Comparison of ENCODE assay signal across 22 cellular contexts in the genomic region with DNA sequence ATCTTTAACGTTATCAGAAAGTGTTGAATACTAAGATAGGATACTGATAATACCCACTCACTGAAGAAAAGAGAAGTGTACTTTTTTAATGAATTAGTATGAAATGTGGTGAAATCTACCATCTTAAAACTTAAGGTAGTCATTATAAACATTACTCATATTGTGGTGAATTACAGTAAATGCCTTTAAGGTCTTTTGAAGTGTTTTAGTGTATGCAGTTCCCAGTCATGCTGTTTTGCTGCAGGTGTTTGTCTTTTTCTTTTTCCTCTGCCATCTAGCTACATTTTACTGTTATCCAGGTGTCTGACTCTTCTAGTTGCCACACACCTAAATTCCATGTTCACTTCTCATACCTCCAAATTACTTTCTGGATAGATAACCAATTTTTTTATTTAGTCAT.
DNase-seq lines count a peak whose midpoint lies in the region; ATAC-seq, FAIRE-seq and TF ChIP-seq lines count a peak whose summit lies in the region.
"Had no signal": no experiment of that assay in that cellular context is flagged by ENCODE, and none has a peak within 500 bp of the region (broad histone marks: within the 10 kb centered on the region; RNA-seq: fewer than 3 reads in every experiment).

No MANE protein-coding gene starts in this region.

- TF ChIP-seq CTCF in nephron progenitor cell (IDR thresholded peaks at IDR 0.05) (no peak), upper lobe of right lung (IDR thresholded peaks at IDR 0.05) (no peak)

- no peaks in the 10 kb centered on the region for H3K27me3 ChIP-seq in upper lobe of right lung
- H3K27me3 ChIP-seq in small intestine (ENCODE audit: control insufficient read depth in 2 of 2, insufficient read depth in 2 of 2, low read length in 2 of 2): no peaks in the 10 kb centered on the region

- H3K9me3 ChIP-seq in T-helper 17 cell (ENCODE audit: control insufficient read depth, low read length, poor library complexity, severe bottlenecking) (no peaks in the 10 kb centered on the region), upper lobe of right lung (no peaks in the 10 kb centered on the region), small intestine (ENCODE audit: control insufficient read depth, low read depth) (no peaks in the 10 kb centered on the region)

- H3K27ac ChIP-seq in upper lobe of right lung: no peak overlapping the region
- H3K27ac ChIP-seq in small intestine (ENCODE audit: low read depth in 1 of 2, low read length in 1 of 2): no peak overlapping the region
- H3K27ac ChIP-seq: HL-60, PC-9, RWPE1 had no signal

- H3K4me3 ChIP-seq in upper lobe of right lung (no peak overlapping the region), small intestine (ENCODE audit: low read depth in 1 of 2, low read length in 2 of 2) (no peak overlapping the region)
- H3K4me3 ChIP-seq: PC-9 had no signal

- H3K36me3 ChIP-seq in upper lobe of right lung (peaks cover 63% of the 10 kb centered on the region), small intestine (ENCODE audit: control insufficient read depth in 2 of 2, insufficient read depth in 2 of 2, low read length in 2 of 2) (peaks cover 16 to 20% of the 10 kb centered on the region in 2 donors)

- H3K4me1 Mint-ChIP-seq in activated CD4-positive, alpha-beta T cell treated with anti-CD3 and anti-CD28 coated beads, Interleukin-2, amount 10 ng/mL, durations not matched to agents 24 days and 14 days: peaks cover 27% of the 10 kb centered on the region
- H3K4me1 Mint-ChIP-seq in activated naive CD4-positive, alpha-beta T cell treated with anti-CD3 and anti-CD28 coated beads, Interleukin-2, amount 10 ng/mL, durations not matched to agents 7 days and 5 days: peaks cover 24% of the 10 kb centered on the region
- H3K4me1 Mint-ChIP-seq in T-helper 17 cell (peaks cover 13% of the 10 kb centered on the region), nephron progenitor cell (no peaks in the 10 kb centered on the region)

- H3K27me3 Mint-ChIP-seq in activated CD4-positive, alpha-beta T cell treated with anti-CD3 and anti-CD28 coated beads, Interleukin-2, amount 10 ng/mL, durations not matched to agents 24 days and 14 days: no peaks in the 10 kb centered on the region
- H3K27me3 Mint-ChIP-seq in activated naive CD4-positive, alpha-beta T cell treated with anti-CD3 and anti-CD28 coated beads, Interleukin-2, amount 10 ng/mL, durations not matched to agents 7 days and 5 days: no peaks in the 10 kb centered on the region
- H3K27me3 Mint-ChIP-seq in T-helper 17 cell (no peaks in the 10 kb centered on the region), nephron progenitor cell (ENCODE audit: low read depth, poor library complexity) (no peaks in the 10 kb centered on the region)
- H3K27me3 Mint-ChIP-seq: B cell had no signal

- H3K36me3 Mint-ChIP-seq in activated CD4-positive, alpha-beta T cell treated with anti-CD3 and anti-CD28 coated beads, Interleukin-2, amount 10 ng/mL, durations not matched to agents 24 days and 14 days (ENCODE audit: low read depth): peaks cover 61% of the 10 kb centered on the region
- peaks cover 15 to 64% of the 10 kb centered on the region in 2 donors for H3K36me3 Mint-ChIP-seq in activated naive CD4-positive, alpha-beta T cell treated with anti-CD3 and anti-CD28 coated beads, Interleukin-2, amount 50 U/mL, for 72 hours
- peaks cover 49% of the 10 kb centered on the region for H3K36me3 Mint-ChIP-seq in activated naive CD4-positive, alpha-beta T cell treated with anti-CD3 and anti-CD28 coated beads, Interleukin-2, amount 10 ng/mL, durations not matched to agents 7 days and 5 days
- H3K36me3 Mint-ChIP-seq in T-helper 17 cell (ENCODE audit: low read depth) (peaks cover 18% of the 10 kb centered on the region), nephron progenitor cell (ENCODE audit: low read depth) (peaks cover 65% of the 10 kb centered on the region)

- CTCF ChIA-PET in activated naive CD4-positive, alpha-beta T cell treated with anti-CD3 and anti-CD28 coated beads, Interleukin-2, amount 10 ng/mL, durations not matched to agents 7 days and 5 days (lab: Charles Lee): no interaction called here

- WGBS in small intestine, 3 donors: 81 to 93% (median 87%) methylated on average over 1 of the region's 1 CpG

- H3K4me3 Mint-ChIP-seq in activated CD4-positive, alpha-beta T cell treated with anti-CD3 and anti-CD28 coated beads, Interleukin-2, amount 10 ng/mL, durations not matched to agents 24 days and 14 days: no peak overlapping the region
- H3K4me3 Mint-ChIP-seq in activated naive CD4-positive, alpha-beta T cell treated with anti-CD3 and anti-CD28 coated beads, Interleukin-2, amount 10 ng/mL, durations not matched to agents 7 days and 5 days: no peak overlapping the region
- H3K4me3 Mint-ChIP-seq in T-helper 17 cell: no peak overlapping the region
- H3K4me3 Mint-ChIP-seq in nephron progenitor cell: no peak overlapping the region
- H3K4me3 Mint-ChIP-seq: B cell had no signal

- no peaks in the 10 kb centered on the region for H3K4me1 ChIP-seq in upper lobe of right lung
- H3K4me1 ChIP-seq in small intestine (ENCODE audit: control insufficient read depth in 2 of 2, insufficient read depth in 1 of 2, low read depth in 1 of 2, low read length in 1 of 2): no peaks in the 10 kb centered on the region

- FAIRE-seq in small intestine (lab: Jason Lieb, UNC): no peak
- FAIRE-seq: GM12891, H54 had no signal

- peak; percentile 48 to 80 for ATAC-seq in activated naive CD4-positive, alpha-beta T cell treated with anti-CD3 and anti-CD28 coated beads, Interleukin-2, amount 50 U/mL, for 72 hours
- ATAC-seq in T-helper 17 cell (no peak), upper lobe of right lung (no peak)

- no peak for DNase-seq in activated CD4-positive, alpha-beta T cell treated with anti-CD3 and anti-CD28 coated beads, Interleukin-2, amount 10 ng/mL, durations not matched to agents 24 days and 14 days
- no peak for DNase-seq in activated CD4-positive, alpha-beta T cell treated with anti-CD3 and anti-CD28 coated beads for 1 hour
- no peak for DNase-seq in activated naive CD4-positive, alpha-beta T cell treated with anti-CD3 and anti-CD28 coated beads, Interleukin-2, amount 50 U/mL, for 72 hours (ENCODE audit: low spot score in 2 of 2)
- no peak for DNase-seq in activated naive CD4-positive, alpha-beta T cell treated with anti-CD3 and anti-CD28 coated beads, Interleukin-2, amount 10 ng/mL, durations not matched to agents 7 days and 5 days
- no peak for DNase-seq in T-helper 17 cell
- no peak for DNase-seq in nephron progenitor cell
- DNase-seq in upper lobe of right lung: no peak
- DNase-seq in small intestine: no peak
- DNase-seq: Calu3, DMS53, EL, NCI-H1417 treated with DMSO at 0.1 percent for 48 hours, NCI-H187 treated with DMSO at 0.1 percent for 48 hours, NCI-H226, NCI-H524 treated with DMSO at 0.1 percent for 48 hours, PC-9, SIG-M5 had no signal

- intact Hi-C loops in activated CD4-positive, alpha-beta T cell treated with anti-CD3 and anti-CD28 coated beads, Interleukin-2, amount 10 ng/mL, durations not matched to agents 24 days and 14 days (cut with micrococcal nuclease): loop anchor here (5.0 kb wide), 1 partner anchor 133 kb away; a partner anchor contains a TSS
- intact Hi-C loops in upper lobe of right lung (cut with DNase I): no loop called here

- H3K9me3 Mint-ChIP-seq in activated CD4-positive, alpha-beta T cell treated with anti-CD3 and anti-CD28 coated beads, Interleukin-2, amount 10 ng/mL, durations not matched to agents 24 days and 14 days: peaks cover 4% of the 10 kb centered on the region
- no peaks in the 10 kb centered on the region for H3K9me3 Mint-ChIP-seq in activated naive CD4-positive, alpha-beta T cell treated with anti-CD3 and anti-CD28 coated beads, Interleukin-2, amount 50 U/mL, for 72 hours
- no peaks in the 10 kb centered on the region for H3K9me3 Mint-ChIP-seq in activated naive CD4-positive, alpha-beta T cell treated with anti-CD3 and anti-CD28 coated beads, Interleukin-2, amount 10 ng/mL, durations not matched to agents 7 days and 5 days
- no peaks in the 10 kb centered on the region for H3K9me3 Mint-ChIP-seq in nephron progenitor cell

- H3K27ac Mint-ChIP-seq in activated CD4-positive, alpha-beta T cell treated with anti-CD3 and anti-CD28 coated beads, Interleukin-2, amount 10 ng/mL, durations not matched to agents 24 days and 14 days: peak overlapping the region; percentile 73
- H3K27ac Mint-ChIP-seq in activated naive CD4-positive, alpha-beta T cell treated with anti-CD3 and anti-CD28 coated beads, Interleukin-2, amount 50 U/mL, for 72 hours: peak overlapping the region; percentile 27 to 96
- H3K27ac Mint-ChIP-seq in activated naive CD4-positive, alpha-beta T cell treated with anti-CD3 and anti-CD28 coated beads, Interleukin-2, amount 10 ng/mL, durations not matched to agents 7 days and 5 days: no peak overlapping the region
- H3K27ac Mint-ChIP-seq in T-helper 17 cell (peak overlapping the region; percentile 57), nephron progenitor cell (peak overlapping the region; percentile 26)
- H3K27ac Mint-ChIP-seq: B cell had no signal

Comparison
In these comparisons a context has a peak if more than half of its experiments do, and no peak if none do; other contexts are left out.
1. ATAC-seq: peak in activated naive CD4-positive, alpha-beta T cell treated with anti-CD3 and anti-CD28 coated beads, Interleukin-2, amount 50 U/mL, for 72 hours (2 of 2); none in T-helper 17 cell (single experiment) and upper lobe of right lung (single experiment).